1 cellular context compared by ENCODE assay signal in genomic region chr13:77509221-77509620, GRCh38.
TF ChIP-seq lines count a peak whose summit lies in the region.

No MANE protein-coding gene starts in this region.

TF ChIP-seq in SK-N-SH, 30 proteins besides CTCF, POLR2A, EP300 and RAD21 (continued from another document):
- no peak for TF ChIP-seq REST (IDR thresholded peaks at IDR 0.05; ENCODE audit: low read depth, low read length)
- peak; percentile 32; the same call in 1 of the 2 replicates for TF ChIP-seq ELF1 (IDR thresholded peaks at IDR 0.05)
- TF ChIP-seq ZBTB33 (IDR thresholded peaks at IDR 0.05; ENCODE audit: borderline replicate concordance, low read depth): no peak
- peak; percentile 76 for TF ChIP-seq PBX3 (IDR thresholded peaks at IDR 0.05)
- TF ChIP-seq FOSL2 (IDR thresholded peaks at IDR 0.05; ENCODE audit: borderline replicate concordance, low read depth): peak; percentile 49; the same call in 1 of the 2 replicates
- TF ChIP-seq RXRA (IDR thresholded peaks at IDR 0.05; ENCODE audit: borderline replicate concordance, low read depth): 0 out of 2 replicates have a peak, but pooled peaks have one; percentile 32
- no peak for TF ChIP-seq YY1 (IDR thresholded peaks at IDR 0.05; ENCODE audit: low read depth)
